In the genomic region with DNA sequence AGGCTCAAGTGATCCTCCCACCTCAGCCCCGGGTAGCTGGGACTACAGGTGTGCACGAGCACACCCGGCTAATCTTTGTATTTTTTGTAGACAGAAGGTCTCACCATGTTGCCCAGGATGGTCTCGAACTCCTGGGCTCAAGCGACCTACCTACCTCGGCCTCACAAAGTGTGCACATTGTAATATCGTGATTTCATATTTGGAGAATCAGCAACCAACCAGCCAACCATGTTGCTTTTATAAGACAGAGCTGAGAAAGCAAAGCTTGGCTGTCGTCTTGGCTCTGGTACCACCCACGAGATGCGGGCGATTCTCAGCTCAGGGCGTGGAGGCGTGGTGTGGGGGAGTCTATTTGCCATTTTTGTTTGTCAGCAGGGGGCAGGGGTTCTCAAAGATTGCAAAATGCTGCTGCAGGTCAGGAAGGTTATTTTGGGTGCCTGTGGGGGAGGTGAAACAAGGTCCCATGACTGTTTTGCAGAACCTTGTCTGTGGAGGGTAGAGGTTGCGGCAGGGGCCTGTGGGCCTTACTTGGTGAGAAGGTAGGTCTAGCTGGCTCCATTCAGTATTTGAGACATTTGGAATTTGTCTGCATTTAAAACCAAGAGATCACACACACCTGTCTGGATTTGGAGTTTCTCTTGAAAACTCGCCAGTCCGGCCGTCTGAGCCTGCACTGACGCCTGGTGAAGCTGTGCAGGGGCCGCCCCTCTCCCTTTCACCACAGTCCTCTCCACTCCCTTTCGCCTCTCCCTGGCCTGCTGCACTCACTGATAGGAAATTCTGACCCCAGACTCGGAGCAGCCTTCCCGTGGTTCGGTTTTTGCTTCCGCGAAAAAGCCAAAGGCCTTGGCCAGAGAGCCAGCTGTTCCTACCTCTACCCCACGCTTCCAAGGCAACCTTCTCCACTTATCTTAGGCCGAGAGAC, we compare ENCODE assay signal across 2 cellular contexts.
TF ChIP-seq lines count a peak whose summit lies in the region.

No MANE protein-coding gene starts in this region.

TF ChIP-seq in HepG2, 621 proteins besides CTCF, POLR2A, EP300 and RAD21 (continues in another document):
- 0 out of 2 replicates have a peak, but pooled peaks have one; percentile 33 for TF ChIP-seq ZNF44 (CRISPR knock-in tag; IDR thresholded peaks at IDR 0.05)
- TF ChIP-seq ZFP91 (CRISPR knock-in tag; IDR thresholded peaks at IDR 0.05; ENCODE audit: borderline replicate concordance) = 0 out of 2 replicates have a peak, but pooled peaks have one; percentile 9
- TF ChIP-seq, protein P1, sequence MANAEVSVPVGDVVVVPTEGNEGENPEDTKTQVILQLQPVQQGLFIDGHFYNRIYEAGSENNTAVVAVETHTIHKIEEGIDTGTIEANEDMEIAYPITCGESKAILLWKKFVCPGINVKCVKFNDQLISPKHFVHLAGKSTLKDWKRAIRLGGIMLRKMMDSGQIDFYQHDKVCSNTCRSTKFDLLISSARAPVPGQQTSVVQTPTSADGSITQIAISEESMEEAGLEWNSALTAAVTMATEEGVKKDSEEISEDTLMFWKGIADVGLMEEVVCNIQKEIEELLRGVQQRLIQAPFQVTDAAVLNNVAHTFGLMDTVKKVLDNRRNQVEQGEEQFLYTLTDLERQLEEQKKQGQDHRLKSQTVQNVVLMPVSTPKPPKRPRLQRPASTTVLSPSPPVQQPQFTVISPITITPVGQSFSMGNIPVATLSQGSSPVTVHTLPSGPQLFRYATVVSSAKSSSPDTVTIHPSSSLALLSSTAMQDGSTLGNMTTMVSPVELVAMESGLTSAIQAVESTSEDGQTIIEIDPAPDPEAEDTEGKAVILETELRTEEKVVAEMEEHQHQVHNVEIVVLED (CRISPR knock-in tag; IDR thresholded peaks at IDR 0.05; ENCODE audit: borderline replicate concordance) = 0 out of 2 replicates have a peak, but pooled peaks have one; percentile 7
- TF ChIP-seq ZNF180 (CRISPR knock-in tag; IDR thresholded peaks at IDR 0.05; ENCODE audit: borderline replicate concordance, low read depth) = peak; percentile 98; the same call in 1 of the 2 replicates
- TF ChIP-seq POLR2G (IDR thresholded peaks at IDR 0.05; ENCODE audit: low read depth, low read length) = peak; percentile 19; the same call in 1 of the 2 replicates
- TF ChIP-seq MNT (IDR thresholded peaks at IDR 0.05) = no peak
- TF ChIP-seq NR2C2 (CRISPR knock-in tag; IDR thresholded peaks at IDR 0.05; ENCODE audit: borderline replicate concordance) = 0 out of 2 replicates have a peak, but pooled peaks have one; percentile 39
- peak; percentile 42 for TF ChIP-seq NR2F6 (IDR thresholded peaks at IDR 0.05)
- TF ChIP-seq NR2F6 (CRISPR knock-in tag; IDR thresholded peaks at IDR 0.05) = peak; percentile 48; the same call in 1 of the 2 replicates
- TF ChIP-seq POLR2AphosphoS2 (IDR thresholded peaks at IDR 0.05; ENCODE audit: low read depth, low read length) = peak; percentile 21; the same call in 1 of the 2 replicates
- TF ChIP-seq KDM5A (IDR thresholded peaks at IDR 0.05; ENCODE audit: borderline replicate concordance, low read length) = no peak
- no peak for TF ChIP-seq ZSCAN29 (CRISPR knock-in tag; conservative IDR thresholded peaks at IDR 0.05)
- 0 out of 2 replicates have a peak, but pooled peaks have one; percentile 47 for TF ChIP-seq ZC3H13 (CRISPR knock-in tag; IDR thresholded peaks at IDR 0.05)
- TF ChIP-seq HMGXB4 (CRISPR knock-in tag; IDR thresholded peaks at IDR 0.05; ENCODE audit: borderline replicate concordance in 1 of 2, low read depth in 1 of 2) = peak in 1 of 2 experiments; percentile 32; a peak in 1 of 4 replicates

TF ChIP-seq in SK-N-SH, 30 proteins besides CTCF, POLR2A, EP300 and RAD21:
- TF ChIP-seq YY1 (IDR thresholded peaks at IDR 0.05; ENCODE audit: low read depth) (no peak), MAX (IDR thresholded peaks at IDR 0.05; ENCODE audit: low read depth) (no peak), MXI1 (IDR thresholded peaks at IDR 0.05; ENCODE audit: low read depth, low read length) (no peak), EZH2phosphoT487 (IDR thresholded peaks at IDR 0.05; ENCODE audit: borderline replicate concordance, low read depth) (no peak)
